Comparison of ENCODE assay signal across 9 cellular contexts in the genomic region with DNA sequence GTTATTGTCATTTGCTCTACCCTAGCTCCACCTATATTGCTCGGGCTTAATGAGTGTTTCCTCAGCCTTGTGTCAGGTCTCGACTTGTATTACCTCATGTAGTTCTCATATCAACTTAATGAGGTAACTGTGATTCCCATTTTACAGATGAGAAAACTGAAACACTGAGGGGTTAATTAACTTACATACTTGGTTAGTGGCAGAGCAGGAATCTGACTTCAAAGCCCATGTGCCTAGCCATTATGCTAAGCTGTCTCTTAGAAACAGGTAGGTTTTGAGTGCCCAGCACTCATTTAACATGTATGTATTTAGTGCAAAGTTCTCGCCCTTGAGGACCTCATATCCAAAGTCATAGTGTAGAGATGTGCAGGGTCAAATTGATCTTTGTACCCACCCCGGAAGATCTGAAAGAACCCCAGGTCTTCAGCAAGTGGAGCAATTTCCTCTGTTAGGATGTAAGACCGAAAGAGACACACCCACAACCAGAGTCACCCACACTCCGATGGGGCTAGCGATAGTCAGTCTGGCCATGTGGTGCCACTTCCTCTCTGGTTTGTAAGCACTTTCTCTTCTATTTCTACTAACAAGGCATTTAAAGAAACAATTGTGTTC.
DNase-seq lines count a peak whose midpoint lies in the region; ATAC-seq and TF ChIP-seq lines count a peak whose summit lies in the region.
"Had no signal": no experiment of that assay in that cellular context is flagged by ENCODE, and none has a peak within 500 bp of the region (broad histone marks: within the 10 kb centered on the region; RNA-seq: fewer than 3 reads in every experiment).

No MANE protein-coding gene starts in this region.

- H3K4me3 ChIP-seq in GM12864 (ENCODE audit: low read depth, low read length), result no peak overlapping the region

- TF ChIP-seq CTCF in GM12864 (IDR thresholded peaks at IDR 0.05; ENCODE audit: low read depth, low read length, missing control alignments), result no peak

- peaks cover 0 to 9% of the 10 kb centered on the region in 2 donors for H3K36me3 Mint-ChIP-seq in naive B cell
- H3K36me3 Mint-ChIP-seq: brain had no signal

- no peaks in the 10 kb centered on the region for H3K27me3 Mint-ChIP-seq in naive B cell
- H3K27me3 Mint-ChIP-seq: brain had no signal

- ATAC-seq in HG02571 (IDR thresholded peaks at IDR 0.05; ENCODE audit: unreplicated experiment) (peak; percentile 82), naive B cell (ENCODE audit: low read depth in 2 of 2) (peak; percentile 97)

- DNase-seq in GM12864 (ENCODE audit: low read depth) (peak; percentile 85), NAMALWA (ENCODE audit: low spot score) (peak; percentile 17), activated T-cell treated with anti-CD3 and anti-CD28 coated beads for 1 hour (ENCODE audit: low read depth) (peak; percentile 51), naive B cell (peak; percentile 71), NCI-H1694 (lab: John Stamatoyannopoulos, UW) (no peak), DMS153 treated with DMSO at 0.1 percent for 48 hours (lab: John Stamatoyannopoulos, UW; ENCODE audit: unreplicated experiment) (no peak), NCI-H1105 (lab: John Stamatoyannopoulos, UW) (no peak)

- peaks cover 0 to 3% (median 0%) of the 10 kb centered on the region in 7 donors for H3K9me3 Mint-ChIP-seq in naive B cell
- H3K9me3 Mint-ChIP-seq: brain had no signal

- peak overlapping the region; percentile 69 to 93 (median 87) for H3K27ac Mint-ChIP-seq in naive B cell

- peaks cover 52 to 75% (median 71%) of the 10 kb centered on the region in 3 donors for H3K4me1 Mint-ChIP-seq in naive B cell

- peak overlapping the region; percentile 42 to 85 (median 66) for H3K4me3 Mint-ChIP-seq in naive B cell
- H3K4me3 Mint-ChIP-seq: brain had no signal

Comparison
In these comparisons a context has a peak if more than half of its experiments do, and no peak if none do; other contexts are left out.
1. DNase-seq: peak in GM12864 (single experiment), NAMALWA (single experiment), activated T-cell treated with anti-CD3 and anti-CD28 coated beads for 1 hour (single experiment) and naive B cell (single experiment); none in NCI-H1694 (single experiment), DMS153 treated with DMSO at 0.1 percent for 48 hours (single experiment) and NCI-H1105 (single experiment).